ENCODE assay signal across 14 cellular contexts in genomic region chr1:167899253-167899681, GRCh38. TPM values are rescaled to one million over a fixed set of nuclear protein-coding genes. Genes with fewer than 3 reads are reported as not detected.
A peak's percentile ranks its signal among the peaks of the same experiment; 100 is the strongest.
DNase-seq lines count a peak whose midpoint lies in the region; ATAC-seq, FAIRE-seq and TF ChIP-seq lines count a peak whose summit lies in the region.
"Had no signal": no experiment of that assay in that cellular context is flagged by ENCODE, and none has a peak within 500 bp of the region (broad histone marks: within the 10 kb centered on the region; RNA-seq: fewer than 3 reads in every experiment).

No MANE protein-coding gene starts in this region.

- no peak overlapping the region for H3K4me2 ChIP-seq in fibroblast of lung (ENCODE audit: extremely low read depth, insufficient read depth, low read length)

- no peaks in the 10 kb centered on the region for H3K36me3 Mint-ChIP-seq in natural killer cell treated with Interleukin-12 subunit alpha and Interleukin-12 subunit beta and Interleukin-15 and Interleukin-18, amount 100 ng/mL, for 72 hours
- H3K36me3 Mint-ChIP-seq: activated naive CD4-positive, alpha-beta T cell treated with anti-CD3 and anti-CD28 coated beads, Interleukin-2, amount 50 U/mL, for 24 hours had no signal

- peaks cover 0 to 7% of the 10 kb centered on the region in 2 donors for H3K27me3 Mint-ChIP-seq in natural killer cell treated with Interleukin-12 subunit alpha and Interleukin-12 subunit beta and Interleukin-15 and Interleukin-18, amount 100 ng/mL, for 72 hours
- H3K27me3 Mint-ChIP-seq: activated naive CD4-positive, alpha-beta T cell treated with anti-CD3 and anti-CD28 coated beads, Interleukin-2, amount 50 U/mL, for 24 hours had no signal

- H3K79me2 ChIP-seq in fibroblast of lung (ENCODE audit: control insufficient read depth, insufficient read depth, low read length) = no peaks in the 10 kb centered on the region

- H3K27me3 ChIP-seq in fibroblast of lung (ENCODE audit: control insufficient read depth, insufficient read depth, low read length) = no peaks in the 10 kb centered on the region
- H3K27me3 ChIP-seq: neutrophil had no signal

- no peak overlapping the region for H3K27ac Mint-ChIP-seq in natural killer cell treated with Interleukin-12 subunit alpha and Interleukin-12 subunit beta and Interleukin-15 and Interleukin-18, amount 100 ng/mL, for 72 hours
- H3K27ac Mint-ChIP-seq: activated naive CD4-positive, alpha-beta T cell treated with anti-CD3 and anti-CD28 coated beads, Interleukin-2, amount 50 U/mL, for 24 hours; T-helper 17 cell had no signal

- H3K27ac ChIP-seq in fibroblast of lung (ENCODE audit: insufficient read depth, low read length) = no peak overlapping the region
- H3K27ac ChIP-seq: neutrophil had no signal

- no peaks in the 10 kb centered on the region for H3K36me3 ChIP-seq in fibroblast of lung (ENCODE audit: control insufficient read depth, insufficient read depth, low read length)
- H3K36me3 ChIP-seq: neutrophil had no signal

- no peak overlapping the region for H3K4me3 Mint-ChIP-seq in natural killer cell treated with Interleukin-12 subunit alpha and Interleukin-12 subunit beta and Interleukin-15 and Interleukin-18, amount 100 ng/mL, for 72 hours
- H3K4me3 Mint-ChIP-seq: activated naive CD4-positive, alpha-beta T cell treated with anti-CD3 and anti-CD28 coated beads, Interleukin-2, amount 50 U/mL, for 24 hours; T-helper 17 cell had no signal

- H2AFZ ChIP-seq in fibroblast of lung (ENCODE audit: low read length) = no peak overlapping the region

- H4K20me1 ChIP-seq in fibroblast of lung (ENCODE audit: control insufficient read depth, extremely low read depth, insufficient read depth, low read length) = no peaks in the 10 kb centered on the region

- TF ChIP-seq CTCF in AG09319 (IDR thresholded peaks at IDR 0.05; ENCODE audit: low read depth, low read length) = no peak
- TF ChIP-seq CTCF in fibroblast of lung (conservative IDR thresholded peaks at IDR 0.05 in 1 of 2, IDR thresholded peaks at IDR 0.05 in 1 of 2; ENCODE audit: low read depth in 1 of 2, low read length in 2 of 2) = no peak

- no peaks in the 10 kb centered on the region for H3K9me3 Mint-ChIP-seq in natural killer cell treated with Interleukin-12 subunit alpha and Interleukin-12 subunit beta and Interleukin-15 and Interleukin-18, amount 100 ng/mL, for 72 hours
- H3K9me3 Mint-ChIP-seq: activated naive CD4-positive, alpha-beta T cell treated with anti-CD3 and anti-CD28 coated beads, Interleukin-2, amount 50 U/mL, for 24 hours had no signal

- peaks cover 0 to 5% of the 10 kb centered on the region in 2 donors for H3K4me1 Mint-ChIP-seq in natural killer cell treated with Interleukin-12 subunit alpha and Interleukin-12 subunit beta and Interleukin-15 and Interleukin-18, amount 100 ng/mL, for 72 hours (ENCODE audit: low read depth in 2 of 2)
- H3K4me1 Mint-ChIP-seq: activated naive CD4-positive, alpha-beta T cell treated with anti-CD3 and anti-CD28 coated beads, Interleukin-2, amount 50 U/mL, for 24 hours had no signal

- FAIRE-seq in urothelium cell line (lab: Jason Lieb, UNC) = no peak
- FAIRE-seq: H54 had no signal

- no peaks in the 10 kb centered on the region for H3K9me3 ChIP-seq in fibroblast of lung (ENCODE audit: control insufficient read depth, insufficient read depth, low read depth, low read length)
- H3K9me3 ChIP-seq: neutrophil had no signal

- no peaks in the 10 kb centered on the region for H3K4me1 ChIP-seq in fibroblast of lung (ENCODE audit: control insufficient read depth, extremely low read depth, insufficient read depth, low read length)

- DNase-seq in AG09319 (ENCODE audit: extremely low read depth, low read depth) (peak; percentile 10), GM19240 (ENCODE audit: insufficient read length, low spot score) (peak; percentile 6), fibroblast of lung (ENCODE audit: low read depth in 2 of 2) (peak; percentile 66 to 80), NCI-H2081 (lab: John Stamatoyannopoulos, UW) (no peak), urothelium cell line (ENCODE audit: low spot score) (no peak), DMS53 (lab: John Stamatoyannopoulos, UW) (no peak)
- no peak for DNase-seq in natural killer cell treated with Interleukin-12 subunit alpha and Interleukin-12 subunit beta and Interleukin-15 and Interleukin-18, amount 100 ng/mL, for 72 hours (ENCODE audit: low spot score)
- DNase-seq: NCI-H1092; stimulated activated CD8-positive, alpha-beta memory T cell treated with anti-CD3 and anti-CD28 coated beads, Interleukin-4, amount 100 ng/mL, for 48 hours; T-helper 17 cell had no signal

- no peak overlapping the region for H3K9ac ChIP-seq in fibroblast of lung (ENCODE audit: insufficient read depth, low read length)

- H3K4me3 ChIP-seq in fibroblast of lung (replicated peaks in 1 of 4; ENCODE audit: control extremely low read depth in 1 of 4, insufficient read depth in 1 of 4, low read depth in 3 of 4, low read length in 4 of 4) = no peak overlapping the region

- peak; percentile 90 for ATAC-seq in HG03060 (IDR thresholded peaks at IDR 0.05; ENCODE audit: low read depth, unreplicated experiment)
- ATAC-seq in natural killer cell treated with Interleukin-12 subunit alpha and Interleukin-12 subunit beta and Interleukin-15 and Interleukin-18, amount 100 ng/mL, for 72 hours = no peak
- ATAC-seq: T-helper 17 cell had no signal

RNA-seq across cellular contexts. Expression of gene ADCY10, which starts 14.7 kb away (rescaled TPM):
- total RNA-seq in fibroblast of lung = under 0.01 and 0.17 TPM in 2 replicates
- polyA plus RNA-seq in fibroblast of lung = 0.09 TPM in 1 of 2 replicates, not detected in the other
- polyA plus RNA-seq in fibroblast of lung (2012) = 0.09 TPM in 1 of 2 replicates, not detected in the other
- polyA minus RNA-seq in fibroblast of lung (ENCODE audit: low replicate concordance) = 0.19 TPM in 1 of 2 replicates, not detected in the other
- under 1 TPM; 0.33 to 0.48 TPM for total RNA-seq in natural killer cell treated with Interleukin-12 subunit alpha and Interleukin-12 subunit beta and Interleukin-15 and Interleukin-18, amount 100 ng/mL, for 72 hours

RNA-seq across cellular contexts. Expression of gene DCAF6, which starts 37.2 kb away (rescaled TPM):
- total RNA-seq in fibroblast of lung = 64.4 and 71.1 TPM in 2 replicates
- polyA plus RNA-seq in fibroblast of lung = 89.9 and 143 TPM in 2 replicates
- polyA plus RNA-seq in fibroblast of lung (2012) = 51.6 and 73.7 TPM in 2 replicates
- 14.1 and 18.7 TPM in 2 replicates for polyA minus RNA-seq in fibroblast of lung (ENCODE audit: low replicate concordance)
- total RNA-seq in natural killer cell treated with Interleukin-12 subunit alpha and Interleukin-12 subunit beta and Interleukin-15 and Interleukin-18, amount 100 ng/mL, for 72 hours = 10 to 100 TPM; 18.3 to 29.3 TPM

RNA-seq across cellular contexts. Expression of gene MPC2, which starts 37.6 kb away (rescaled TPM):
- total RNA-seq in fibroblast of lung = 32.1 and 35.2 TPM in 2 replicates
- 52.6 and 58.7 TPM in 2 replicates for polyA plus RNA-seq in fibroblast of lung
- 69.8 and 74.8 TPM in 2 replicates for polyA plus RNA-seq in fibroblast of lung (2012)
- polyA minus RNA-seq in fibroblast of lung (ENCODE audit: low replicate concordance) = 2.5 and 5.3 TPM in 2 replicates
- 10 to 100 TPM; 24.9 to 37.1 TPM for total RNA-seq in natural killer cell treated with Interleukin-12 subunit alpha and Interleukin-12 subunit beta and Interleukin-15 and Interleukin-18, amount 100 ng/mL, for 72 hours

Comparison
In these comparisons a context has a peak if more than half of its experiments do, and no peak if none do; other contexts are left out.
1. DNase-seq: peak in AG09319 (single experiment), GM19240 (single experiment) and fibroblast of lung (2 of 2); none in NCI-H2081 (0 of 2), urothelium cell line (single experiment), natural killer cell treated with Interleukin-12 subunit alpha and Interleukin-12 subunit beta and Interleukin-15 and Interleukin-18, amount 100 ng/mL, for 72 hours (single experiment) and DMS53 (single experiment).